Comparison of ENCODE assay signal across 1 cellular context in the genomic region with DNA sequence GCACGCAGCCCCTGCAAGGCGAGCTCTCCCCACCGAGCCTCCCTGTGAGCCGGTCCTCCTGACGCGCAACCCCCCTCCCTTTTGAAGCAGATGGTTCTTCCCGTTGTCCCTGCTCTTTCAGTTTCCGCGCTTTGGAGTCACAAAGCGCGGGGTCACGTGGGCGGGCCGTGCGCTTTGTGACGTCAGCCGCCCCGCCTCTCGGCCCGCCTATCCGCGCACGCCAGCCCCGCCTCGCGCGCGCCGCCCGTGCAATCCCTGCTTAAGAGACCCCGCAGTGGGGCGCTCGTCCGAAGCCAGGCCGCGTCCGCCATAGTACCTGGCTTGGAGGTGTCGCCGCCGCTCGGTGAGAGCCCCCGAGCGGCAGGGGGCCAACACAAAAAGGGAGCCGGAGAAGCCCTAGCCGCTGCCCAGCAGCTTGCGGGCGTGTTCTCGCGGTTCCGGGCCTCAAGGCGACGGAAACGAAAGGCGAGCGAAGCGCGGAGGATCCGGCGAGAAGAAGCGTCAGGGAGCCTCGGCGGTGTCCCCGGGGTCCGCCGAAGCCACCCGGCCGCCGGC.
TF ChIP-seq lines count a peak whose summit lies in the region.

TSS of gene RBBP6 (plus strand) at position 272 of the 555 bp plus-strand sequence. CDS start 1,061 bp downstream, outside the sequence.

TF ChIP-seq in GM12878, 131 proteins besides CTCF, POLR2A, EP300 and RAD21 (continued from another document):
- TF ChIP-seq BCL3 (IDR thresholded peaks at IDR 0.05; ENCODE audit: borderline replicate concordance, insufficient read depth, low read depth, low read length, poor library complexity, severe bottlenecking) (no peak), SUPT20H (IDR thresholded peaks at IDR 0.05; ENCODE audit: borderline replicate concordance, control insufficient read depth, low read depth, low read length) (no peak), ATF2 (IDR thresholded peaks at IDR 0.05; ENCODE audit: low read length) (no peak), ATF3 (IDR thresholded peaks at IDR 0.05; ENCODE audit: borderline replicate concordance, extremely low read depth, low read depth, low read length) (peak; percentile 41; the same call in 1 of the 2 replicates), LARP7 (IDR thresholded peaks at IDR 0.05) (no peak), FOS (IDR thresholded peaks at IDR 0.05; ENCODE audit: borderline replicate concordance, extremely low read depth, insufficient read length) (no peak), RFX5 (IDR thresholded peaks at IDR 0.05; ENCODE audit: low read depth, low read length) (0 out of 2 replicates have a peak, but pooled peaks have one; percentile 16), TAF1 (IDR thresholded peaks at IDR 0.05; ENCODE audit: borderline replicate concordance, low read depth, low read length) (peak; percentile 94), KDM1A (IDR thresholded peaks at IDR 0.05; ENCODE audit: borderline replicate concordance) (no peak), BMI1 (IDR thresholded peaks at IDR 0.05; ENCODE audit: borderline replicate concordance) (no peak), ZNF24 (IDR thresholded peaks at IDR 0.05) (no peak), SUZ12 (IDR thresholded peaks at IDR 0.05; ENCODE audit: unreplicated experiment) (no peak), TCF3 (IDR thresholded peaks at IDR 0.05; ENCODE audit: borderline replicate concordance, insufficient read depth, low read depth, low read length) (peak; percentile 55; the same call in 1 of the 2 replicates), IRF3 (IDR thresholded peaks at IDR 0.05) (no peak), FOXM1 (IDR thresholded peaks at IDR 0.05; ENCODE audit: low read depth, low read length) (no peak; the same call in 1 of the 2 replicates), YY1 (IDR thresholded peaks at IDR 0.05; ENCODE audit: low read depth, low read length) (peak; percentile 96), SREBF1 (IDR thresholded peaks at IDR 0.05; ENCODE audit: low read length) (peak; percentile 84), NR2C1 (IDR thresholded peaks at IDR 0.05) (peak; percentile 65), HDAC2 (IDR thresholded peaks at IDR 0.05) (no peak), SMC3 (IDR thresholded peaks at IDR 0.05; ENCODE audit: borderline replicate concordance, low read length) (no peak), MAX (IDR thresholded peaks at IDR 0.05; ENCODE audit: low read depth, low read length) (peak; percentile 93)
- TF ChIP-seq, protein P1, sequence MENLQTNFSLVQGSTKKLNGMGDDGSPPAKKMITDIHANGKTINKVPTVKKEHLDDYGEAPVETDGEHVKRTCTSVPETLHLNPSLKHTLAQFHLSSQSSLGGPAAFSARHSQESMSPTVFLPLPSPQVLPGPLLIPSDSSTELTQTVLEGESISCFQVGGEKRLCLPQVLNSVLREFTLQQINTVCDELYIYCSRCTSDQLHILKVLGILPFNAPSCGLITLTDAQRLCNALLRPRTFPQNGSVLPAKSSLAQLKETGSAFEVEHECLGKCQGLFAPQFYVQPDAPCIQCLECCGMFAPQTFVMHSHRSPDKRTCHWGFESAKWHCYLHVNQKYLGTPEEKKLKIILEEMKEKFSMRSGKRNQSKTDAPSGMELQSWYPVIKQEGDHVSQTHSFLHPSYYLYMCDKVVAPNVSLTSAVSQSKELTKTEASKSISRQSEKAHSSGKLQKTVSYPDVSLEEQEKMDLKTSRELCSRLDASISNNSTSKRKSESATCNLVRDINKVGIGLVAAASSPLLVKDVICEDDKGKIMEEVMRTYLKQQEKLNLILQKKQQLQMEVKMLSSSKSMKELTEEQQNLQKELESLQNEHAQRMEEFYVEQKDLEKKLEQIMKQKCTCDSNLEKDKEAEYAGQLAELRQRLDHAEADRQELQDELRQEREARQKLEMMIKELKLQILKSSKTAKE (IDR thresholded peaks at IDR 0.05; ENCODE audit: low read depth, poor library complexity, severe bottlenecking), result peak; percentile 41
- TF ChIP-seq, protein P2, sequence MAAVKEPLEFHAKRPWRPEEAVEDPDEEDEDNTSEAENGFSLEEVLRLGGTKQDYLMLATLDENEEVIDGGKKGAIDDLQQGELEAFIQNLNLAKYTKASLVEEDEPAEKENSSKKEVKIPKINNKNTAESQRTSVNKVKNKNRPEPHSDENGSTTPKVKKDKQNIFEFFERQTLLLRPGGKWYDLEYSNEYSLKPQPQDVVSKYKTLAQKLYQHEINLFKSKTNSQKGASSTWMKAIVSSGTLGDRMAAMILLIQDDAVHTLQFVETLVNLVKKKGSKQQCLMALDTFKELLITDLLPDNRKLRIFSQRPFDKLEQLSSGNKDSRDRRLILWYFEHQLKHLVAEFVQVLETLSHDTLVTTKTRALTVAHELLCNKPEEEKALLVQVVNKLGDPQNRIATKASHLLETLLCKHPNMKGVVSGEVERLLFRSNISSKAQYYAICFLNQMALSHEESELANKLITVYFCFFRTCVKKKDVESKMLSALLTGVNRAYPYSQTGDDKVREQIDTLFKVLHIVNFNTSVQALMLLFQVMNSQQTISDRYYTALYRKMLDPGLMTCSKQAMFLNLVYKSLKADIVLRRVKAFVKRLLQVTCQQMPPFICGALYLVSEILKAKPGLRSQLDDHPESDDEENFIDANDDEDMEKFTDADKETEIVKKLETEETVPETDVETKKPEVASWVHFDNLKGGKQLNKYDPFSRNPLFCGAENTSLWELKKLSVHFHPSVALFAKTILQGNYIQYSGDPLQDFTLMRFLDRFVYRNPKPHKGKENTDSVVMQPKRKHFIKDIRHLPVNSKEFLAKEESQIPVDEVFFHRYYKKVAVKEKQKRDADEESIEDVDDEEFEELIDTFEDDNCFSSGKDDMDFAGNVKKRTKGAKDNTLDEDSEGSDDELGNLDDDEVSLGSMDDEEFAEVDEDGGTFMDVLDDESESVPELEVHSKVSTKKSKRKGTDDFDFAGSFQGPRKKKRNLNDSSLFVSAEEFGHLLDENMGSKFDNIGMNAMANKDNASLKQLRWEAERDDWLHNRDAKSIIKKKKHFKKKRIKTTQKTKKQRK (IDR thresholded peaks at IDR 0.05; ENCODE audit: low read depth, low read length), result no peak
